Comparison of ENCODE assay signal across 25 cellular contexts in genomic region chr3:59981377-59981776, GRCh38.
A peak's percentile ranks its signal among the peaks of the same experiment; 100 is the strongest.
DNase-seq lines count a peak whose midpoint lies in the region; ATAC-seq lines count a peak whose summit lies in the region.
"Had no signal": no experiment of that assay in that cellular context is flagged by ENCODE, and none has a peak within 500 bp of the region (broad histone marks: within the 10 kb centered on the region; RNA-seq: fewer than 3 reads in every experiment).

No MANE protein-coding gene starts in this region.

- peaks cover 59% of the 10 kb centered on the region for H3K4me1 Mint-ChIP-seq in activated T-cell treated with anti-CD3 and anti-CD28 coated beads, Interleukin-2, amount 50 U/mL, for 72 hours (ENCODE audit: low read depth)
- H3K4me1 Mint-ChIP-seq in CD4-positive, alpha-beta memory T cell = peaks cover 47 to 71% (median 59%) of the 10 kb centered on the region in 4 donors

- H3K9me3 ChIP-seq in CD4-positive, alpha-beta memory T cell (ENCODE audit: control insufficient read depth in 1 of 2, low read length in 2 of 2) = no peaks in the 10 kb centered on the region
- no peaks in the 10 kb centered on the region for H3K9me3 ChIP-seq in effector memory CD4-positive, alpha-beta T cell (ENCODE audit: control insufficient read depth, low read length)
- H3K9me3 ChIP-seq: adrenal gland, body of pancreas, gastroesophageal sphincter, right lobe of liver, testis, vagina had no signal

- peak in 1 of 2 donors; percentile 8 for DNase-seq in activated T-cell treated with anti-CD3 and anti-CD28 coated beads, Interleukin-2, amount 50 U/mL, for 72 hours
- DNase-seq in activated T-cell treated with anti-CD3 and anti-CD28 coated beads, Interleukin-2, amount 50 U/mL, for 48 hours = no peak
- DNase-seq in CD4-positive, alpha-beta memory T cell = peak; percentile 28 to 42 (median 38)
- peak; percentile 70 for DNase-seq in Jurkat, Clone E6-1 (ENCODE audit: low read depth, low spot score)
- DNase-seq in effector memory CD4-positive, alpha-beta T cell = peak in 2 of 3 donors; percentile 0 to 1
- DNase-seq in activated effector memory CD4-positive, alpha-beta T cell treated with anti-CD3 and anti-CD28 coated beads, Interleukin-2, amount 50 U/mL, for 16 hours = no peak
- DNase-seq in NCI-H1417 treated with DMSO at 0.1 percent for 48 hours (lab: John Stamatoyannopoulos, UW) (no peak), NCI-H2081 (lab: John Stamatoyannopoulos, UW) (no peak)
- DNase-seq: adrenal gland, body of pancreas, cerebellar nuclear complex, DMS 273 treated with DMSO at 0.1 percent for 48 hours, GM23248, hippocampal formation, KBM-7, left colon, NCI-H1417, OCI-M1, right lobe of liver, T1000, testis had no signal

- no peaks in the 10 kb centered on the region for H3K27me3 ChIP-seq in CD4-positive, alpha-beta memory T cell (ENCODE audit: insufficient read depth, low read length)
- no peaks in the 10 kb centered on the region for H3K27me3 ChIP-seq in effector memory CD4-positive, alpha-beta T cell (replicated peaks; ENCODE audit: control insufficient read depth, insufficient read depth, low read length, poor library complexity, severe bottlenecking)
- H3K27me3 ChIP-seq: adrenal gland, body of pancreas, gastroesophageal sphincter, right lobe of liver, testis, vagina had no signal

- no peak overlapping the region for H3K27ac ChIP-seq in CD4-positive, alpha-beta memory T cell (ENCODE audit: low read depth, low read length)
- no peak overlapping the region for H3K27ac ChIP-seq in effector memory CD4-positive, alpha-beta T cell (ENCODE audit: insufficient read depth, low read length, poor library complexity, severe bottlenecking)
- H3K27ac ChIP-seq: adrenal gland, body of pancreas, gastroesophageal sphincter, GM23248, right lobe of liver, SK-N-MC, testis, vagina had no signal

- intact Hi-C loops in CD4-positive, alpha-beta memory T cell (cut with micrococcal nuclease) = no loop called here

- H3K4me1 ChIP-seq in CD4-positive, alpha-beta memory T cell (ENCODE audit: insufficient read depth, low read length) = peaks cover 53% of the 10 kb centered on the region
- peaks cover 5% of the 10 kb centered on the region for H3K4me1 ChIP-seq in effector memory CD4-positive, alpha-beta T cell (ENCODE audit: control insufficient read depth, insufficient read depth, low read length, poor library complexity, severe bottlenecking)
- H3K4me1 ChIP-seq: adrenal gland, body of pancreas, gastroesophageal sphincter, right lobe of liver, testis, vagina had no signal

- no peak for ATAC-seq in activated T-cell treated with anti-CD3 and anti-CD28 coated beads, Interleukin-2, amount 50 U/mL, for 72 hours (replicated peaks in 1 of 2)
- ATAC-seq: body of pancreas, gastroesophageal sphincter, left colon, right lobe of liver had no signal

- POLR2A ChIA-PET in CD4-positive, alpha-beta memory T cell (lab: Charles Lee; ENCODE audit: partially characterized antibody) = interaction anchor here (3.1 kb wide), 1 partner anchor 29 kb away, joined by 11 read pairs; no protein-coding TSS in a partner anchor

- H3K4me3 Mint-ChIP-seq in activated T-cell treated with anti-CD3 and anti-CD28 coated beads, Interleukin-2, amount 50 U/mL, for 72 hours = peak overlapping the region; percentile 26 to 66
- H3K4me3 Mint-ChIP-seq in CD4-positive, alpha-beta memory T cell = peak overlapping the region in 7 of 8 donors; percentile 5 to 57 (median 47)
- H3K4me3 Mint-ChIP-seq: CD14-positive monocyte had no signal

- peak overlapping the region; percentile 80 for H3K27ac Mint-ChIP-seq in activated T-cell treated with anti-CD3 and anti-CD28 coated beads, Interleukin-2, amount 50 U/mL, for 72 hours
- H3K27ac Mint-ChIP-seq in CD4-positive, alpha-beta memory T cell = peak overlapping the region; percentile 3 to 86 (median 49)
- H3K27ac Mint-ChIP-seq: CD14-positive monocyte had no signal

- H3K4me3 ChIP-seq in CD4-positive, alpha-beta memory T cell (ENCODE audit: low read length in 2 of 2) = no peak overlapping the region
- H3K4me3 ChIP-seq in Jurkat, Clone E6-1 (ENCODE audit: low read length) = no peak overlapping the region
- no peak overlapping the region for H3K4me3 ChIP-seq in effector memory CD4-positive, alpha-beta T cell (ENCODE audit: insufficient read depth, low read depth, low read length, poor library complexity, severe bottlenecking)
- H3K4me3 ChIP-seq: adrenal gland, body of pancreas, gastroesophageal sphincter, GM23248, right lobe of liver, SK-N-MC, testis, vagina had no signal

- H3K36me3 Mint-ChIP-seq in activated T-cell treated with anti-CD3 and anti-CD28 coated beads, Interleukin-2, amount 50 U/mL, for 72 hours (ENCODE audit: insufficient read depth in 2 of 2) = peaks cover 12 to 18% of the 10 kb centered on the region in 2 donors
- H3K36me3 Mint-ChIP-seq in CD4-positive, alpha-beta memory T cell = peaks cover 0 to 8% of the 10 kb centered on the region in 2 donors
- H3K36me3 Mint-ChIP-seq: CD14-positive monocyte had no signal

- H3K27me3 Mint-ChIP-seq in activated T-cell treated with anti-CD3 and anti-CD28 coated beads, Interleukin-2, amount 50 U/mL, for 72 hours (ENCODE audit: low read depth) = no peaks in the 10 kb centered on the region
- H3K27me3 Mint-ChIP-seq in CD4-positive, alpha-beta memory T cell = no peaks in the 10 kb centered on the region

- peaks cover 8% of the 10 kb centered on the region in 2 donors for H3K9me3 Mint-ChIP-seq in activated T-cell treated with anti-CD3 and anti-CD28 coated beads, Interleukin-2, amount 50 U/mL, for 72 hours
- peaks cover 0 to 4% (median under 1%) of the 10 kb centered on the region in 8 donors for H3K9me3 Mint-ChIP-seq in CD4-positive, alpha-beta memory T cell

- CTCF ChIA-PET in CD4-positive, alpha-beta memory T cell (lab: Charles Lee; ENCODE audit: partially characterized antibody) = no interaction called here

- no peaks in the 10 kb centered on the region for H3K36me3 ChIP-seq in CD4-positive, alpha-beta memory T cell (ENCODE audit: insufficient read depth, low read length)
- no peaks in the 10 kb centered on the region for H3K36me3 ChIP-seq in effector memory CD4-positive, alpha-beta T cell (ENCODE audit: control insufficient read depth, insufficient read depth, low read length)
- H3K36me3 ChIP-seq: adrenal gland, gastroesophageal sphincter, right lobe of liver, vagina had no signal

Comparison
In these comparisons a context has a peak if more than half of its experiments do, and no peak if none do; other contexts are left out.
1. DNase-seq: peak in CD4-positive, alpha-beta memory T cell (5 of 5), Jurkat, Clone E6-1 (single experiment) and effector memory CD4-positive, alpha-beta T cell (2 of 3); none in activated T-cell treated with anti-CD3 and anti-CD28 coated beads, Interleukin-2, amount 50 U/mL, for 48 hours (0 of 2), activated effector memory CD4-positive, alpha-beta T cell treated with anti-CD3 and anti-CD28 coated beads, Interleukin-2, amount 50 U/mL, for 16 hours (single experiment), NCI-H1417 treated with DMSO at 0.1 percent for 48 hours (single experiment) and NCI-H2081 (0 of 2).